Comparison of ENCODE assay signal across 12 cellular contexts in the genomic region with DNA sequence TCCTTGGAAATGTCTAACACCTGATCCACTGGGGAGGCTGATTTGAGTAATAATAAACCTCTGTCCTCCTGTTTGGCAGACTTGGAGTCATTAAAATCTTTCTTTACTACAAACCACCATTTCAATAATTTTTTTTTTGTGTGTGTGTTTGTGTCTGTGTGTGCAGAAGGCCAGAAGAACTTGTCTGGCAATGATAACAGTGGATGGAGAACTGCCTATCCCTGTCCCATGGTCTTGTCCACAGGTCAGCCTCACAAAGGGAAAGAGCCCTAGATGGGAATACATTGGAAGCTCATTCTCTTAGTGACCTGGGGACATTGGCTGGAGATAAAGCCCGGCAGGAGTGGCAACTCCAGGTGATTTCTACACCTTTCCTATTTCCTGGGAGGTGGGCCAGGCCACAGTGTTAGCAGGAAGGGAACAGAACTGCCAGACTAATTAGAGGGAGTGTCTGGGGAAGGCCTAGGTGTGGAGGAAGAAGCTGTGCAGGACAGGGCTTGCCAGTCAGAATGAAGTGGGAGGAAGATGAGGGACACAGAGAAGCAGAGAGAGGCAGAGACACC. TPM values are rescaled to one million over a fixed set of nuclear protein-coding genes. Genes with fewer than 3 reads are reported as not detected.
DNase-seq lines count a peak whose midpoint lies in the region; ATAC-seq, FAIRE-seq and TF ChIP-seq lines count a peak whose summit lies in the region.
"Not testable (repeated sequence)": the region's sequence is repeated elsewhere in the genome, so short reads cannot be mapped to it uniquely, and the experiment has no call there.
"Had no signal": no experiment of that assay in that cellular context is flagged by ENCODE, and none has a peak within 500 bp of the region (broad histone marks: within the 10 kb centered on the region; RNA-seq: fewer than 3 reads in every experiment).

No MANE protein-coding gene starts in this region.

- intact Hi-C loops in Calu3 (cut with micrococcal nuclease; ENCODE audit: unreplicated experiment): loop anchor here (10.0 kb wide), 1 partner anchor 57 kb away; no protein-coding TSS in a partner anchor
- intact Hi-C loops in ascending aorta (cut with DNase I); esophagus muscularis mucosa (cut with DNase I); gastrocnemius medialis (cut with DNase I; ENCODE audit: low total_unique reads); tibial artery (cut with DNase I; ENCODE audit: low total_unique reads): not testable (repeated sequence)

- not testable (repeated sequence) for H3K9me1 ChIP-seq in keratinocyte (ENCODE audit: control insufficient read depth, extremely low read depth, insufficient read depth, low read length)

- not testable (repeated sequence) for H4K20me1 ChIP-seq in keratinocyte (ENCODE audit: control insufficient read depth, extremely low read depth, insufficient read depth, low read length)

- in situ Hi-C loops in gastrocnemius medialis (cut with MboI; ENCODE audit: low sequenced_read_pairs in 4 of 4): not testable (repeated sequence)

- H3K4me1 ChIP-seq in ascending aorta, gastrocnemius medialis: not testable (repeated sequence)
- H3K4me1 ChIP-seq in esophagus muscularis mucosa: peaks cover 0 to 33% (median 0%) of the 10 kb centered on the region in 4 donors
- H3K4me1 ChIP-seq in keratinocyte (ENCODE audit: control insufficient read depth, extremely low read depth, insufficient read depth, low read length): peaks cover 30% of the 10 kb centered on the region
- H3K4me1 ChIP-seq in tibial artery: peaks cover 0 to 22% (median 0%) of the 10 kb centered on the region in 4 donors

- not testable (repeated sequence) for H3K9me3 Mint-ChIP-seq in Calu3 (ENCODE audit: low read depth, unreplicated experiment)

- TF ChIP-seq POLR2A in esophagus muscularis mucosa (IDR thresholded peaks at IDR 0.05; ENCODE audit: low read depth); gastrocnemius medialis (IDR thresholded peaks at IDR 0.05): not testable (repeated sequence)

- H3K36me3 Mint-ChIP-seq in Calu3 (ENCODE audit: insufficient read depth, unreplicated experiment): peaks cover 23% of the 10 kb centered on the region

- not testable (repeated sequence) for TF ChIP-seq CTCF in Calu3 (IDR thresholded peaks at IDR 0.05; ENCODE audit: unreplicated experiment); RWPE1 (conservative IDR thresholded peaks at IDR 0.05; ENCODE audit: low read depth); ascending aorta (IDR thresholded peaks at IDR 0.05); esophagus muscularis mucosa (IDR thresholded peaks at IDR 0.05); keratinocyte (optimal IDR thresholded peaks at IDR 0.05 in 1 of 3, IDR thresholded peaks at IDR 0.05 in 1 of 3, conservative IDR thresholded peaks at IDR 0.05 in 1 of 3; ENCODE audit: extremely low read depth in 1 of 3, insufficient read depth in 2 of 3, low read length in 3 of 3); gastrocnemius medialis (IDR thresholded peaks at IDR 0.05 in 4 of 5, conservative IDR thresholded peaks at IDR 0.05 in 1 of 5); tibial artery (IDR thresholded peaks at IDR 0.05)

- dilution Hi-C loops in keratinocyte (cut with MboI; ENCODE audit: extremely low pct_ligation_motif_present, low sequenced_read_pairs): not testable (repeated sequence)

- peak overlapping the region; percentile 57 for H3K4me2 ChIP-seq in keratinocyte (ENCODE audit: control insufficient read depth, extremely low read depth, insufficient read depth, low read depth, low read length)

- H3K9ac ChIP-seq in keratinocyte (ENCODE audit: control insufficient read depth, extremely low read depth, insufficient read depth, low read length): peak overlapping the region; percentile 57

- DNase-seq in Calu3 (peak; percentile 36), cerebellar cortex (ENCODE audit: low spot score) (peak; percentile 63), esophagus muscularis mucosa (ENCODE audit: extremely low spot score) (peak; percentile 45), tibial artery (peak in 1 of 2 donors; percentile 59)
- not testable (repeated sequence) for DNase-seq in RWPE1 (ENCODE audit: low spot score); ascending aorta (ENCODE audit: low spot score in 2 of 2); keratinocyte (ENCODE audit: low read depth, low spot score); gastrocnemius medialis

- POLR2A ChIA-PET in RWPE1 (lab: Yijun Ruan, JAX; ENCODE audit: low non-redundant PET): not testable (repeated sequence)

- not testable (repeated sequence) for H3K9me3 ChIP-seq in ascending aorta; esophagus muscularis mucosa; keratinocyte (ENCODE audit: control insufficient read depth, low read depth, low read length); gastrocnemius medialis; tibial artery

- not testable (repeated sequence) for H3K79me2 ChIP-seq in keratinocyte (ENCODE audit: control insufficient read depth, insufficient read depth, low read length)

- peak; percentile 69 for FAIRE-seq in keratinocyte (lab: Jason Lieb, UNC)

- H3K4me3 Mint-ChIP-seq in Calu3 (ENCODE audit: low read depth, unreplicated experiment): not testable (repeated sequence)

- not testable (repeated sequence) for H3K36me3 ChIP-seq in ascending aorta; esophagus muscularis mucosa; keratinocyte (ENCODE audit: control insufficient read depth in 2 of 2, extremely low read depth in 1 of 2, insufficient read depth in 2 of 2, low read length in 2 of 2); gastrocnemius medialis; tibial artery

- ATAC-seq in gastrocnemius medialis: not testable (repeated sequence)

- peak overlapping the region; percentile 65 for H3K27ac Mint-ChIP-seq in Calu3 (ENCODE audit: unreplicated experiment)

- BruUV-seq in Calu3 (replicated peaks; lab: Mats Ljungman, UMichigan): not testable (repeated sequence)

- not testable (repeated sequence) for H3K4me3 ChIP-seq in ascending aorta; esophagus muscularis mucosa; keratinocyte (ENCODE audit: control insufficient read depth in 2 of 3, extremely low read depth in 1 of 3, insufficient read depth in 2 of 3, low read depth in 1 of 3, low read length in 3 of 3); gastrocnemius medialis; tibial artery

- TF ChIP-seq EP300 in esophagus muscularis mucosa (IDR thresholded peaks at IDR 0.05): not testable (repeated sequence)

- 75% methylated on average over 1 of the region's 1 CpG for WGBS in esophagus muscularis mucosa

- H3K27ac ChIP-seq in RWPE1 (peak overlapping the region; percentile 97), ascending aorta (peak overlapping the region; percentile 73 to 95), esophagus muscularis mucosa (replicated peaks in 1 of 4) (peak overlapping the region; percentile 7 to 63 (median 42)), keratinocyte (ENCODE audit: control insufficient read depth, insufficient read depth, low read length) (peak overlapping the region; percentile 91), gastrocnemius medialis (peak overlapping the region in 3 of 4 donors; percentile 18 to 63 (median 61)), tibial artery (peak overlapping the region; percentile 55 to 74)

- peak overlapping the region; percentile 2 for H2AFZ ChIP-seq in keratinocyte (ENCODE audit: control insufficient read depth, low read length)

- CTCF ChIA-PET in Calu3 (lab: Charles Lee): not testable (repeated sequence)
- CTCF ChIA-PET in RWPE1 (lab: Yijun Ruan, JAX): interaction anchor here (0.6 to 0.7 kb wide), 3 partner anchors 74 to 1842 kb away, joined by 3 to 4 read pairs (median 3); no protein-coding TSS in a partner anchor

- not testable (repeated sequence) for H3K27me3 ChIP-seq in ascending aorta; esophagus muscularis mucosa; keratinocyte (ENCODE audit: control insufficient read depth, extremely low read depth, insufficient read depth, low read length); gastrocnemius medialis; tibial artery

- peaks cover 77% of the 10 kb centered on the region for H3K4me1 Mint-ChIP-seq in Calu3 (ENCODE audit: low read depth, unreplicated experiment)

- H3K27me3 Mint-ChIP-seq in Calu3 (ENCODE audit: unreplicated experiment): not testable (repeated sequence)

RNA-seq across cellular contexts. Expression of a gene that starts 27.7 kb away (rescaled TPM):
- total RNA-seq in Calu3 (2022) (not detected in 2 replicates), ascending aorta (not detected), esophagus muscularis mucosa (under 1 TPM in 1 of 4 donors, not detected in 3; 0.29 TPM), gastrocnemius medialis (not detected)
- polyA plus RNA-seq in keratinocyte: 0.24 to 0.28 TPM (median 0.27 TPM) in 3 replicates
- polyA plus RNA-seq in keratinocyte (2011; ENCODE audit: low read depth): 1.0 TPM
- polyA plus RNA-seq in keratinocyte (2011; cell fraction: cytosol; rRNA removed): 0.27 and 0.50 TPM in 2 replicates
- 1.6 and 2.4 TPM in 2 replicates for polyA plus RNA-seq in keratinocyte (2011; cell fraction: nucleus; rRNA removed)
- polyA plus RNA-seq in keratinocyte (2012; ENCODE audit: low replicate concordance): 0.37 and 2.0 TPM in 2 replicates
- polyA minus RNA-seq in keratinocyte: 0.06 to 1.5 TPM (median 0.20 TPM) in 3 replicates
- polyA minus RNA-seq in keratinocyte (2011; cell fraction: cytosol; rRNA and poly(A)+ RNA removed): not detected
- polyA minus RNA-seq in keratinocyte (2011; cell fraction: nucleus; rRNA and poly(A)+ RNA removed): 0.42 and 1.2 TPM in 2 replicates
- total RNA-seq: CD4-positive, alpha-beta memory T cell; GM12878; H9; OCI-LY7 had no signal
- polyA plus RNA-seq: CD4-positive, alpha-beta memory T cell; GM12878 had no signal

Comparison
In these comparisons a context has a peak if more than half of its experiments do, and no peak if none do; other contexts are left out.
1. H3K27ac ChIP-seq: peak in every context shown above with its lines; median percentile 97 in RWPE1; 91 in keratinocyte; 84 in ascending aorta; 64 in tibial artery; 61 in gastrocnemius medialis; 42 in esophagus muscularis mucosa.